11 cellular contexts compared by ENCODE assay signal in genomic region chrX:42096262-42096939, GRCh38.
DNase-seq lines count a peak whose midpoint lies in the region; TF ChIP-seq lines count a peak whose summit lies in the region.
"Had no signal": no experiment of that assay in that cellular context is flagged by ENCODE, and none has a peak within 500 bp of the region (broad histone marks: within the 10 kb centered on the region; RNA-seq: fewer than 3 reads in every experiment).

No MANE protein-coding gene starts in this region.

- no peaks in the 10 kb centered on the region for H4K20me1 ChIP-seq in MM.1S (ENCODE audit: insufficient read depth, low read length)

- H3K9ac ChIP-seq in SK-N-MC (ENCODE audit: insufficient read length) (no peak overlapping the region), MM.1S (ENCODE audit: low read length) (no peak overlapping the region)

- H3K4me2 ChIP-seq in MM.1S (ENCODE audit: low read depth, low read length) = no peak overlapping the region

- peak; percentile 83 for DNase-seq in H4 (ENCODE audit: low spot score)
- DNase-seq in SK-N-MC (ENCODE audit: low read depth, low spot score) = peak; percentile 12
- DNase-seq in fibroblast of the aortic adventitia (ENCODE audit: low read depth) = peak; percentile 98
- peak; percentile 36 for DNase-seq in skeletal muscle cell (ENCODE audit: low read depth)
- no peak for DNase-seq in MM.1S
- no peak for DNase-seq in mesenteric fat pad (ENCODE audit: low spot score)
- no peak for DNase-seq in activated CD4-positive, alpha-beta T cell treated with anti-CD3 and anti-CD28 coated beads for 4 hours
- DNase-seq: activated CD8-positive, alpha-beta memory T cell treated with anti-CD3 and anti-CD28 coated beads, Interleukin-2, amount 10 ng/mL, durations not matched to agents 7 days and 5 days; glutamatergic neuron; naive thymus-derived CD8-positive, alpha-beta T cell; stimulated activated CD4-positive, alpha-beta T cell treated with anti-CD3 and anti-CD28 coated beads, Interleukin-2, amount 100 ng/mL, for 24 hours had no signal

- H3K36me3 ChIP-seq in SK-N-MC (ENCODE audit: insufficient read depth, low read length) = no peaks in the 10 kb centered on the region
- no peaks in the 10 kb centered on the region for H3K36me3 ChIP-seq in MM.1S (replicated peaks; ENCODE audit: insufficient read depth, low read length)

- TF ChIP-seq CTCF in fibroblast of the aortic adventitia (IDR thresholded peaks at IDR 0.05; ENCODE audit: insufficient read depth, low read length) = no peak
- TF ChIP-seq CTCF in MM.1S (IDR thresholded peaks at IDR 0.05; ENCODE audit: low read length) = no peak

- H3K9me2 ChIP-seq in MM.1S (replicated peaks; ENCODE audit: insufficient read depth, low read length) = no peaks in the 10 kb centered on the region

- H3K79me2 ChIP-seq in MM.1S (ENCODE audit: low read length) = no peaks in the 10 kb centered on the region

- no peak overlapping the region for H3K27ac ChIP-seq in SK-N-MC
- no peak overlapping the region for H3K27ac ChIP-seq in MM.1S (ENCODE audit: low read length)

- H3K9me3 ChIP-seq in SK-N-MC (ENCODE audit: low read depth, low read length) (no peaks in the 10 kb centered on the region), MM.1S (replicated peaks; ENCODE audit: insufficient read depth, low read length) (no peaks in the 10 kb centered on the region)

- no peak overlapping the region for H2AFZ ChIP-seq in MM.1S (ENCODE audit: low read length)

- no peak overlapping the region for H3K4me3 ChIP-seq in SK-N-MC
- no peak overlapping the region for H3K4me3 ChIP-seq in fibroblast of the aortic adventitia (ENCODE audit: low read depth, low read length)
- H3K4me3 ChIP-seq in skeletal muscle cell (ENCODE audit: low read depth, low read length) = no peak overlapping the region
- no peak overlapping the region for H3K4me3 ChIP-seq in MM.1S (ENCODE audit: low read length)

- no peaks in the 10 kb centered on the region for H3K4me1 ChIP-seq in MM.1S (ENCODE audit: low read length)

- H3F3A ChIP-seq in MM.1S (ENCODE audit: insufficient read depth, low read length) = no peaks in the 10 kb centered on the region

- H3K27me3 ChIP-seq in MM.1S (replicated peaks; ENCODE audit: insufficient read depth, low read length) = no peaks in the 10 kb centered on the region

Comparison
In these comparisons a context has a peak if more than half of its experiments do, and no peak if none do; other contexts are left out.
1. DNase-seq: peak in H4 (single experiment), SK-N-MC (single experiment), fibroblast of the aortic adventitia (single experiment) and skeletal muscle cell (single experiment); none in MM.1S (single experiment), mesenteric fat pad (single experiment) and activated CD4-positive, alpha-beta T cell treated with anti-CD3 and anti-CD28 coated beads for 4 hours (0 of 2).